8 cellular contexts compared by ENCODE assay signal in genomic region chr4:48909697-48910096, GRCh38. TPM values are rescaled to one million over a fixed set of nuclear protein-coding genes. Genes with fewer than 3 reads are reported as not detected.
A peak's percentile ranks its signal among the peaks of the same experiment; 100 is the strongest.
DNase-seq lines count a peak whose midpoint lies in the region; ATAC-seq and TF ChIP-seq lines count a peak whose summit lies in the region.

No MANE protein-coding gene starts in this region.

- no peak overlapping the region for H3K4me2 ChIP-seq in trophoblast cell (ENCODE audit: low read length)

- H3K4me1 ChIP-seq in Panc1 (ENCODE audit: control insufficient read depth, insufficient read depth, low read length) (peaks cover 4% of the 10 kb centered on the region; the same call in 1 of the 2 replicates), ascending aorta (peaks cover 0 to 15% of the 10 kb centered on the region in 2 donors), trophoblast cell (ENCODE audit: control insufficient read depth in 1 of 2, insufficient read depth in 2 of 2, low read length in 2 of 2) (peaks cover 13 to 19% of the 10 kb centered on the region in 2 experiments), tibial nerve (peaks cover 0 to 9% (median 3%) of the 10 kb centered on the region in 4 donors)

- H3K79me1 ChIP-seq in trophoblast cell (ENCODE audit: low read length): peaks cover 11% of the 10 kb centered on the region

- H3K36me3 Mint-ChIP-seq in Calu3 (ENCODE audit: insufficient read depth, unreplicated experiment): peaks cover 25% of the 10 kb centered on the region

- peak; percentile 87 for ATAC-seq in Panc1

- H3K27me3 ChIP-seq in Panc1 (ENCODE audit: control insufficient read depth, insufficient read depth, low read length) (no peaks in the 10 kb centered on the region), ascending aorta (no peaks in the 10 kb centered on the region), trophoblast cell (ENCODE audit: insufficient read depth, low read length) (no peaks in the 10 kb centered on the region), tibial nerve (peaks cover 0 to 8% of the 10 kb centered on the region in 2 donors)

- no peak overlapping the region for H2BK5ac ChIP-seq in trophoblast cell (ENCODE audit: low read depth, low read length, poor library complexity)

- H3K4me3 ChIP-seq in Panc1 (ENCODE audit: low read depth in 2 of 2, low read length in 2 of 2) (no peak overlapping the region), ascending aorta (no peak overlapping the region), trophoblast cell (ENCODE audit: low read depth, low read length) (no peak overlapping the region), tibial nerve (no peak overlapping the region)

- peak overlapping the region; percentile 53 for H3K27ac Mint-ChIP-seq in Calu3 (ENCODE audit: unreplicated experiment)

- in situ Hi-C loops in Panc1 (cut with HindIII; ENCODE audit: low pct_unique_long_range_greater_than_20kb, low sequenced_read_pairs): no loop called here

- H3K9ac ChIP-seq in trophoblast cell (ENCODE audit: low read length): no peak overlapping the region

- no peak overlapping the region for H2BK12ac ChIP-seq in trophoblast cell (ENCODE audit: low read length)

- POLR2A ChIA-PET in Panc1 (lab: Charles Lee): no interaction called here

- no peak overlapping the region for H3K4me3 Mint-ChIP-seq in Calu3 (ENCODE audit: low read depth, unreplicated experiment)

- intact Hi-C loops in Calu3 (cut with micrococcal nuclease; ENCODE audit: unreplicated experiment): loop anchor here (5.0 to 10.0 kb wide), 4 partner anchors 33 to 215 kb away; no protein-coding TSS in a partner anchor
- intact Hi-C loops in Panc1 (cut with micrococcal nuclease; ENCODE audit: unreplicated experiment): no loop called here
- intact Hi-C loops in ascending aorta (cut with DNase I): loop anchor here (5.0 kb wide), 2 partner anchors 132 to 332 kb away; no protein-coding TSS in a partner anchor

- H3K79me2 ChIP-seq in trophoblast cell (ENCODE audit: control insufficient read depth, insufficient read depth, low read length, poor library complexity): peaks cover 6% of the 10 kb centered on the region

- H2AK5ac ChIP-seq in trophoblast cell (ENCODE audit: low read length): no peak overlapping the region

- TF ChIP-seq EP300 in tibial nerve (IDR thresholded peaks at IDR 0.05): no peak

- H2AFZ ChIP-seq in trophoblast cell (ENCODE audit: insufficient read depth, low read length, poor library complexity): no peak overlapping the region

- no peak overlapping the region for H2BK120ac ChIP-seq in trophoblast cell (ENCODE audit: insufficient read depth, low read length, poor library complexity)

- TF ChIP-seq CTCF in Calu3 (IDR thresholded peaks at IDR 0.05; ENCODE audit: unreplicated experiment) (no peak), Panc1 (IDR thresholded peaks at IDR 0.05) (no peak), ascending aorta (IDR thresholded peaks at IDR 0.05) (no peak), tibial nerve (IDR thresholded peaks at IDR 0.05) (no peak)

- no peak overlapping the region for H4K8ac ChIP-seq in trophoblast cell (ENCODE audit: low read depth, low read length)

- H3K9me3 ChIP-seq in Panc1 (ENCODE audit: control insufficient read depth, insufficient read depth, low read depth, low read length): no peaks in the 10 kb centered on the region
- H3K9me3 ChIP-seq in ascending aorta: no peaks in the 10 kb centered on the region
- H3K9me3 ChIP-seq in trophoblast cell (ENCODE audit: insufficient read depth, low read depth, low read length): no peaks in the 10 kb centered on the region
- no peaks in the 10 kb centered on the region for H3K9me3 ChIP-seq in tibial nerve

- H3K14ac ChIP-seq in trophoblast cell (ENCODE audit: low read length): no peak overlapping the region

- H3K36me3 ChIP-seq in Panc1 (ENCODE audit: control insufficient read depth, insufficient read depth, low read length): no peaks in the 10 kb centered on the region
- no peaks in the 10 kb centered on the region for H3K36me3 ChIP-seq in ascending aorta
- no peaks in the 10 kb centered on the region for H3K36me3 ChIP-seq in trophoblast cell (ENCODE audit: control insufficient read depth in 1 of 2, insufficient read depth in 2 of 2, low read length in 2 of 2)
- no peaks in the 10 kb centered on the region for H3K36me3 ChIP-seq in tibial nerve

- no TSS peak for BruUV-seq in Calu3 (replicated peaks; lab: Mats Ljungman, UMichigan)
- BruUV-seq in Panc1 (replicated peaks; lab: Mats Ljungman, UMichigan): no TSS peak

- DNase-seq in Calu3 (peak; percentile 71), Panc1 (ENCODE audit: low read depth, low spot score) (peak; percentile 88), ascending aorta (ENCODE audit: low spot score in 2 of 2) (peak; percentile 41 to 79), trophoblast cell (peak; percentile 93 to 95), NCI-H1092 (lab: John Stamatoyannopoulos, UW) (no peak), tibial nerve (ENCODE audit: low spot score in 2 of 2) (no peak), NCI-H2107 treated with DMSO at 0.1 percent for 48 hours (lab: John Stamatoyannopoulos, UW; ENCODE audit: unreplicated experiment) (no peak), GM19240 (ENCODE audit: insufficient read length, low spot score) (no peak)

- WGBS in trophoblast cell (ENCODE audit: extremely low coverage, insufficient coverage, insufficient read length): no CpG with 5 or more reads among the region's 3 CpGs
- WGBS in tibial nerve, 2 donors: 80 to 82% methylated on average over 3 of the region's 3 CpGs

- H3K4ac ChIP-seq in trophoblast cell (ENCODE audit: low read depth, low read length): no peak overlapping the region

- H3K27ac ChIP-seq in Panc1 (ENCODE audit: low read length) (no peak overlapping the region), ascending aorta (peak overlapping the region in 1 of 2 donors; percentile 71), trophoblast cell (ENCODE audit: low read depth, low read length) (no peak overlapping the region), tibial nerve (no peak overlapping the region)

- no peaks in the 10 kb centered on the region for H3K27me3 Mint-ChIP-seq in Calu3 (ENCODE audit: unreplicated experiment)

- H3K23ac ChIP-seq in trophoblast cell (ENCODE audit: low read length): no peak overlapping the region

- no peak for TF ChIP-seq POLR2A in tibial nerve (IDR thresholded peaks at IDR 0.05)

- no peak overlapping the region for H4K12ac ChIP-seq in trophoblast cell (ENCODE audit: low read depth, low read length)

- no peak overlapping the region for H3K18ac ChIP-seq in trophoblast cell (ENCODE audit: low read length)

- no peak overlapping the region for H4K91ac ChIP-seq in trophoblast cell (ENCODE audit: low read depth, low read length)

- CTCF ChIA-PET in Calu3 (lab: Charles Lee): interaction anchor here (1.0 to 1.4 kb wide), 2 partner anchors 34 to 35 kb away, joined by 4 to 8 read pairs; no protein-coding TSS in a partner anchor
- CTCF ChIA-PET in Panc1 (lab: Charles Lee): no interaction called here

- no peaks in the 10 kb centered on the region for H3K9me3 Mint-ChIP-seq in Calu3 (ENCODE audit: low read depth, unreplicated experiment)

- H3K4me1 Mint-ChIP-seq in Calu3 (ENCODE audit: low read depth, unreplicated experiment): peaks cover 31% of the 10 kb centered on the region

RNA-seq across cellular contexts. Expression of gene OCIAD2, which starts 3.1 kb away (rescaled TPM):
- 141 and 182 TPM in 2 replicates for total RNA-seq in Calu3 (2022)
- 32.8 TPM for total RNA-seq in Panc1 (2021; ENCODE audit: unreplicated experiment)
- polyA plus RNA-seq in Panc1 (2012; ENCODE audit: insufficient read length): 58.6 TPM
- 1.9 TPM for total RNA-seq in ascending aorta
- polyA plus RNA-seq in trophoblast cell (2013): 88.6 and 89.3 TPM in 2 replicates
- 1 to 10 TPM in 3 of 4 donors, under 1 TPM in 1; 0.84 to 5.1 (median 2.9) TPM for total RNA-seq in tibial nerve

Comparison
In these comparisons a context has a peak if more than half of its experiments do, and no peak if none do; other contexts are left out.
1. DNase-seq: peak in Calu3 (single experiment), Panc1 (single experiment), ascending aorta (2 of 2) and trophoblast cell (2 of 2); none in NCI-H1092 (single experiment), tibial nerve (0 of 2), NCI-H2107 treated with DMSO at 0.1 percent for 48 hours (single experiment) and GM19240 (single experiment).